In the genomic region with DNA sequence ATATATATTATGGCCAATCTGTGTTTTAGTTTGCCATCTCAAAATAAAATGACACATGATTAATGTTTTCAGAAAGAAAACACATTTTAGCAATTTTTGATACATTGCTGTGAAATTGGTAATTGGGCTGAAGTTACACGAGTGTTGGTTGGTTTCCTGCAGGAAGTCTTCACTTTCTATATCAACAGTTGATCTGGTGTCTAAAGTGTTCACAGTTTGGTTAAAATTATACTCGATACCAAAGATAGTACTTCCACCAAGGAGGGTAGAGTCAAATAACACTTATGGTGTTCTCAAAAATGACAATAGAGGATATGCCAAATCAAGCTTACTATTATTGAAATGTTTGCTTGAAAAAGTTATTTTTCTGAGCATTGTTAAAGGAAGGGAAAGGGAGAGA, we compare ENCODE assay signal across 18 cellular contexts.
DNase-seq lines count a peak whose midpoint lies in the region; ATAC-seq and TF ChIP-seq lines count a peak whose summit lies in the region.
"Had no signal": no experiment of that assay in that cellular context is flagged by ENCODE, and none has a peak within 500 bp of the region (broad histone marks: within the 10 kb centered on the region; RNA-seq: fewer than 3 reads in every experiment).

No MANE protein-coding gene starts in this region.

- H3K36me3 Mint-ChIP-seq in activated CD8-positive, alpha-beta memory T cell treated with anti-CD3 and anti-CD28 coated beads, Interleukin-2, amount 10 ng/mL, durations not matched to agents 7 days and 5 days, result peaks cover 26% of the 10 kb centered on the region
- H3K36me3 Mint-ChIP-seq in natural killer cell (no peaks in the 10 kb centered on the region), mesothelial cell of epicardium (no peaks in the 10 kb centered on the region)

- no peaks in the 10 kb centered on the region for H3K27me3 ChIP-seq in A673 (replicated peaks; ENCODE audit: insufficient read depth, low read depth, low read length, poor library complexity)
- H3K27me3 ChIP-seq: gastrocnemius medialis had no signal

- CTCF ChIA-PET in activated CD8-positive, alpha-beta memory T cell treated with anti-CD3 and anti-CD28 coated beads, Interleukin-2, amount 10 ng/mL, durations not matched to agents 7 days and 5 days (lab: Charles Lee), result no interaction called here
- CTCF ChIA-PET in A673 (lab: Charles Lee), result no interaction called here

- TF ChIP-seq CTCF in natural killer cell (IDR thresholded peaks at IDR 0.05) (no peak), mesothelial cell of epicardium (IDR thresholded peaks at IDR 0.05; ENCODE audit: unreplicated experiment) (no peak), A673 (conservative IDR thresholded peaks at IDR 0.05; ENCODE audit: low read depth, low read length) (no peak)

- no peak overlapping the region for H3K27ac ChIP-seq in A673 (ENCODE audit: low read depth, low read length, poor library complexity, severe bottlenecking)
- H3K27ac ChIP-seq: A549, gastrocnemius medialis had no signal

- H3K9me3 Mint-ChIP-seq in activated CD8-positive, alpha-beta memory T cell treated with anti-CD3 and anti-CD28 coated beads, Interleukin-2, amount 10 ng/mL, durations not matched to agents 7 days and 5 days (ENCODE audit: low read depth), result peaks cover 2% of the 10 kb centered on the region
- H3K9me3 Mint-ChIP-seq in natural killer cell (no peaks in the 10 kb centered on the region), mesothelial cell of epicardium (peaks cover 21% of the 10 kb centered on the region)
- H3K9me3 Mint-ChIP-seq: endodermal cell had no signal

- no peaks in the 10 kb centered on the region for H3K27me3 Mint-ChIP-seq in activated CD8-positive, alpha-beta memory T cell treated with anti-CD3 and anti-CD28 coated beads, Interleukin-2, amount 10 ng/mL, durations not matched to agents 7 days and 5 days
- H3K27me3 Mint-ChIP-seq in natural killer cell (ENCODE audit: low read depth in 2 of 2) (no peaks in the 10 kb centered on the region), mesothelial cell of epicardium (ENCODE audit: low read depth) (no peaks in the 10 kb centered on the region)

- no peaks in the 10 kb centered on the region for H3K4me1 ChIP-seq in A673 (ENCODE audit: insufficient read depth, low read length, poor library complexity, severe bottlenecking)
- H3K4me1 ChIP-seq: A549, gastrocnemius medialis had no signal

- no peak for DNase-seq in activated CD8-positive, alpha-beta memory T cell treated with anti-CD3 and anti-CD28 coated beads, Interleukin-2, amount 10 ng/mL, durations not matched to agents 7 days and 5 days
- DNase-seq in activated CD8-positive, alpha-beta memory T cell treated with anti-CD3 and anti-CD28 coated beads, Interleukin-2, amount 50 U/mL, for 48 hours, result no peak
- DNase-seq in natural killer cell (no peak), mesothelial cell of epicardium (ENCODE audit: low spot score in 2 of 2, unreplicated experiment in 2 of 2) (no peak), A673 (ENCODE audit: low spot score) (no peak)
- DNase-seq: activated T-cell treated with anti-CD3 and anti-CD28 coated beads, Interleukin-2, amount 50 U/mL, for 1 hour; DMS 273 treated with DMSO at 0.1 percent for 48 hours; endodermal cell; gastrocnemius medialis; islet precursor cell; NCI-H1694; SHP77; trophoblast cell had no signal

- BruUV-seq in A673 (replicated peaks; lab: Mats Ljungman, UMichigan), result no TSS peak

- intact Hi-C loops in natural killer cell (cut with micrococcal nuclease) (loop anchor here (2.0 kb wide), 2 partner anchors 97 to 279 kb away; no protein-coding TSS in a partner anchor), A673 (cut with micrococcal nuclease; ENCODE audit: unreplicated experiment) (no loop called here)

- peak overlapping the region; percentile 65 for H3K27ac Mint-ChIP-seq in activated CD8-positive, alpha-beta memory T cell treated with anti-CD3 and anti-CD28 coated beads, Interleukin-2, amount 10 ng/mL, durations not matched to agents 7 days and 5 days
- H3K27ac Mint-ChIP-seq in natural killer cell (peak overlapping the region; percentile 83), mesothelial cell of epicardium (no peak overlapping the region)
- H3K27ac Mint-ChIP-seq: endodermal cell had no signal

- peak; percentile 68 for ATAC-seq in activated CD8-positive, alpha-beta memory T cell treated with anti-CD3 and anti-CD28 coated beads, Interleukin-2, amount 10 ng/mL, durations not matched to agents 7 days and 5 days
- peak; percentile 83 for ATAC-seq in GM21528 (IDR thresholded peaks at IDR 0.05; ENCODE audit: low FRiP score, unreplicated experiment)
- peak; percentile 76 for ATAC-seq in HG03457 (IDR thresholded peaks at IDR 0.05; ENCODE audit: unreplicated experiment)
- ATAC-seq in natural killer cell, result peak; percentile 72 to 93 (median 79)
- no peak for ATAC-seq in GM18520 (IDR thresholded peaks at IDR 0.05; ENCODE audit: unreplicated experiment)
- ATAC-seq: A549, gastrocnemius medialis, K562 had no signal

- POLR2A ChIA-PET in A673 (lab: Charles Lee; ENCODE audit: low non-redundant PET), result no interaction called here

- no peaks in the 10 kb centered on the region for H3K9me3 ChIP-seq in A673 (ENCODE audit: low read depth, low read length, poor library complexity, severe bottlenecking)
- H3K9me3 ChIP-seq: A549, gastrocnemius medialis had no signal

- H3K4me3 Mint-ChIP-seq in activated CD8-positive, alpha-beta memory T cell treated with anti-CD3 and anti-CD28 coated beads, Interleukin-2, amount 10 ng/mL, durations not matched to agents 7 days and 5 days, result no peak overlapping the region
- H3K4me3 Mint-ChIP-seq in natural killer cell (peak overlapping the region; percentile 82), mesothelial cell of epicardium (no peak overlapping the region)
- H3K4me3 Mint-ChIP-seq: endodermal cell had no signal

- peaks cover 30% of the 10 kb centered on the region for H3K4me1 Mint-ChIP-seq in activated CD8-positive, alpha-beta memory T cell treated with anti-CD3 and anti-CD28 coated beads, Interleukin-2, amount 10 ng/mL, durations not matched to agents 7 days and 5 days
- H3K4me1 Mint-ChIP-seq in natural killer cell (peaks cover 46 to 48% of the 10 kb centered on the region in 2 donors), mesothelial cell of epicardium (peaks cover 20% of the 10 kb centered on the region)
- H3K4me1 Mint-ChIP-seq: endodermal cell had no signal

- H3K4me3 ChIP-seq in A673 (ENCODE audit: low read depth, low read length, poor library complexity, severe bottlenecking), result no peak overlapping the region
- H3K4me3 ChIP-seq: A549, gastrocnemius medialis, K562 had no signal

- no peaks in the 10 kb centered on the region for H3K36me3 ChIP-seq in A673 (ENCODE audit: insufficient read depth, low read length, poor library complexity, severe bottlenecking)
- H3K36me3 ChIP-seq: gastrocnemius medialis had no signal
